36 cellular contexts compared by ENCODE assay signal in genomic region chr15:23083115-23083514, GRCh38. TPM values are rescaled to one million over a fixed set of nuclear protein-coding genes. Genes with fewer than 3 reads are reported as not detected.
"Had no signal": no experiment of that assay in that cellular context is flagged by ENCODE, and none has a peak within 500 bp of the region (broad histone marks: within the 10 kb centered on the region; RNA-seq: fewer than 3 reads in every experiment).

No MANE protein-coding gene starts in this region.

- H3K36me3 Mint-ChIP-seq: activated CD4-positive, alpha-beta memory T cell treated with anti-CD3 and anti-CD28 coated beads for 36 hours; activated naive CD4-positive, alpha-beta T cell treated with anti-CD3 and anti-CD28 coated beads, Interleukin-2, amount 10 ng/mL, durations not matched to agents 7 days and 5 days; activated naive CD4-positive, alpha-beta T cell treated with anti-CD3 and anti-CD28 coated beads, Interleukin-2, amount 50 U/mL, for 72 hours; activated naive CD8-positive, alpha-beta T cell treated with anti-CD3 and anti-CD28 coated beads, Interleukin-2, amount 10 ng/mL, durations not matched to agents 7 days and 5 days; brain had no signal

- H3K27me3 ChIP-seq: ascending aorta, breast epithelium, cardiac muscle cell, colonic mucosa, esophagus squamous epithelium, gastroesophageal sphincter, heart right ventricle had no signal

- H3K9me3 Mint-ChIP-seq: activated CD4-positive, alpha-beta memory T cell treated with anti-CD3 and anti-CD28 coated beads for 36 hours; activated CD4-positive, alpha-beta T cell treated with anti-CD3 and anti-CD28 coated beads, Interleukin-2, amount 10 ng/mL, durations not matched to agents 24 days and 14 days; activated naive CD4-positive, alpha-beta T cell treated with anti-CD3 and anti-CD28 coated beads, Interleukin-2, amount 10 ng/mL, durations not matched to agents 7 days and 5 days; activated naive CD4-positive, alpha-beta T cell treated with anti-CD3 and anti-CD28 coated beads, Interleukin-2, amount 50 U/mL, for 72 hours; activated naive CD8-positive, alpha-beta T cell treated with anti-CD3 and anti-CD28 coated beads, Interleukin-2, amount 10 ng/mL, durations not matched to agents 7 days and 5 days; activated T-cell treated with anti-CD3 and anti-CD28 coated beads, Interleukin-2, amount 50 U/mL, for 24 hours; activated T-cell treated with anti-CD3 and anti-CD28 coated beads, Interleukin-2, amount 50 U/mL, for 72 hours; brain; T-helper 2 cell treated with Interferon-gamma antibody and Interleukin-4, amounts not matched to agents 5 μg/mL and 100 μg/mL, for 36 hours had no signal

- ATAC-seq: activated CD4-positive, alpha-beta T cell treated with anti-CD3 and anti-CD28 coated beads for 36 hours; activated CD8-positive, alpha-beta T cell treated with anti-CD3 and anti-CD28 coated beads, Interleukin-2, amount 10 ng/mL, durations not matched to agents 7 days and 5 days; activated naive CD4-positive, alpha-beta T cell treated with anti-CD3 and anti-CD28 coated beads, Interleukin-2, amount 50 U/mL, for 72 hours; activated T-cell treated with anti-CD3 and anti-CD28 coated beads, Interleukin-2, amount 50 U/mL, for 72 hours; gastroesophageal sphincter; heart right ventricle; T-helper 17 cell had no signal

- H3K9me3 ChIP-seq: ascending aorta, breast epithelium, colonic mucosa, esophagus squamous epithelium, gastroesophageal sphincter, heart right ventricle had no signal

- DNase-seq: activated CD4-positive, alpha-beta memory T cell treated with anti-CD3 and anti-CD28 coated beads for 36 hours; activated CD4-positive, alpha-beta T cell treated with anti-CD3 and anti-CD28 coated beads for 36 hours; activated CD4-positive, alpha-beta T cell treated with anti-CD3 and anti-CD28 coated beads, Interleukin-2, amount 10 ng/mL, durations not matched to agents 24 days and 14 days; activated CD4-positive, CD25-positive, alpha-beta regulatory T cell; activated CD4-positive, CD25-positive, alpha-beta regulatory T cell treated with anti-CD3 and anti-CD28 coated beads, Interleukin-2, amount 50 U/mL, for 72 hours; activated CD8-positive, alpha-beta memory T cell treated with anti-CD3 and anti-CD28 coated beads, Interleukin-2, amount 50 U/mL, for 48 hours; activated CD8-positive, alpha-beta T cell treated with anti-CD3 and anti-CD28 coated beads, Interleukin-2, amount 10 ng/mL, durations not matched to agents 7 days and 5 days; activated gamma-delta T cell; activated naive CD4-positive, alpha-beta T cell; activated naive CD4-positive, alpha-beta T cell treated with anti-CD3 and anti-CD28 coated beads, Interleukin-2, amount 10 ng/mL, durations not matched to agents 7 days and 5 days; activated naive CD8-positive, alpha-beta T cell treated with anti-CD3 and anti-CD28 coated beads, Interleukin-2, amount 10 ng/mL, durations not matched to agents 7 days and 5 days; activated T-cell treated with anti-CD3 and anti-CD28 coated beads for 4 hours; activated T-cell treated with anti-CD3 and anti-CD28 coated beads, Interleukin-2, amount 50 U/mL, for 24 hours; activated T-cell treated with anti-CD3 and anti-CD28 coated beads, Interleukin-2, amount 50 U/mL, for 72 hours; central memory CD4-positive, alpha-beta T cell; cerebellar nuclear complex; colonic mucosa; effector CD8-positive, alpha-beta T cell; esophagus squamous epithelium; foreskin melanocyte; heart right ventricle; T-helper 17 cell; T1000 had no signal

- H3K27me3 Mint-ChIP-seq: activated CD4-positive, alpha-beta memory T cell treated with anti-CD3 and anti-CD28 coated beads for 36 hours; activated CD4-positive, alpha-beta T cell treated with anti-CD3 and anti-CD28 coated beads for 36 hours; activated naive CD4-positive, alpha-beta T cell treated with anti-CD3 and anti-CD28 coated beads, Interleukin-2, amount 10 ng/mL, durations not matched to agents 7 days and 5 days; activated T-cell treated with anti-CD3 and anti-CD28 coated beads, Interleukin-2, amount 50 U/mL, for 24 hours had no signal

- H3K36me3 ChIP-seq: ascending aorta, breast epithelium, cardiac muscle cell, colonic mucosa, esophagus squamous epithelium, gastroesophageal sphincter, heart right ventricle had no signal

- H3K4me1 Mint-ChIP-seq: activated CD4-positive, alpha-beta T cell treated with anti-CD3 and anti-CD28 coated beads for 36 hours; activated CD4-positive, alpha-beta T cell treated with anti-CD3 and anti-CD28 coated beads, Interleukin-2, amount 10 ng/mL, durations not matched to agents 24 days and 14 days; activated naive CD4-positive, alpha-beta T cell treated with anti-CD3 and anti-CD28 coated beads, Interleukin-2, amount 10 ng/mL, durations not matched to agents 7 days and 5 days; activated naive CD8-positive, alpha-beta T cell treated with anti-CD3 and anti-CD28 coated beads, Interleukin-2, amount 10 ng/mL, durations not matched to agents 7 days and 5 days; brain had no signal

- H3K27ac Mint-ChIP-seq: activated CD4-positive, alpha-beta memory T cell treated with anti-CD3 and anti-CD28 coated beads for 36 hours; activated CD4-positive, alpha-beta T cell treated with anti-CD3 and anti-CD28 coated beads for 36 hours; activated CD4-positive, alpha-beta T cell treated with anti-CD3 and anti-CD28 coated beads, Interleukin-2, amount 10 ng/mL, durations not matched to agents 24 days and 14 days; activated CD8-positive, alpha-beta T cell treated with anti-CD3 and anti-CD28 coated beads, Interleukin-2, amount 10 ng/mL, durations not matched to agents 7 days and 5 days; activated naive CD4-positive, alpha-beta T cell treated with anti-CD3 and anti-CD28 coated beads, Interleukin-2, amount 10 ng/mL, durations not matched to agents 7 days and 5 days; activated naive CD4-positive, alpha-beta T cell treated with anti-CD3 and anti-CD28 coated beads, Interleukin-2, amount 50 U/mL, for 72 hours; activated naive CD8-positive, alpha-beta T cell treated with anti-CD3 and anti-CD28 coated beads, Interleukin-2, amount 10 ng/mL, durations not matched to agents 7 days and 5 days; activated T-cell treated with anti-CD3 and anti-CD28 coated beads, Interleukin-2, amount 50 U/mL, for 24 hours; activated T-cell treated with anti-CD3 and anti-CD28 coated beads, Interleukin-2, amount 50 U/mL, for 72 hours; brain; T-helper 17 cell; T-helper 2 cell treated with Interferon-gamma antibody and Interleukin-4, amounts not matched to agents 5 μg/mL and 100 μg/mL, for 36 hours had no signal

- H3K4me3 Mint-ChIP-seq: activated CD4-positive, alpha-beta memory T cell treated with anti-CD3 and anti-CD28 coated beads for 36 hours; activated CD4-positive, alpha-beta T cell treated with anti-CD3 and anti-CD28 coated beads for 36 hours; activated CD4-positive, alpha-beta T cell treated with anti-CD3 and anti-CD28 coated beads, Interleukin-2, amount 10 ng/mL, durations not matched to agents 24 days and 14 days; activated CD8-positive, alpha-beta T cell treated with anti-CD3 and anti-CD28 coated beads, Interleukin-2, amount 10 ng/mL, durations not matched to agents 7 days and 5 days; activated naive CD4-positive, alpha-beta T cell treated with anti-CD3 and anti-CD28 coated beads, Interleukin-2, amount 10 ng/mL, durations not matched to agents 7 days and 5 days; activated naive CD8-positive, alpha-beta T cell treated with anti-CD3 and anti-CD28 coated beads, Interleukin-2, amount 10 ng/mL, durations not matched to agents 7 days and 5 days; activated T-cell treated with anti-CD3 and anti-CD28 coated beads, Interleukin-2, amount 50 U/mL, for 24 hours; activated T-cell treated with anti-CD3 and anti-CD28 coated beads, Interleukin-2, amount 50 U/mL, for 72 hours; brain; T-helper 17 cell; T-helper 2 cell treated with Interferon-gamma antibody and Interleukin-4, amounts not matched to agents 5 μg/mL and 100 μg/mL, for 36 hours had no signal

- H3K4me3 ChIP-seq: ascending aorta, breast epithelium, cardiac muscle cell, colonic mucosa, esophagus squamous epithelium, gastroesophageal sphincter, heart right ventricle had no signal

RNA-seq across cellular contexts. Expression of gene GOLGA6L1, which starts 53.5 kb away (rescaled TPM):
- total RNA-seq: activated CD4-positive, alpha-beta memory T cell treated with anti-CD3 and anti-CD28 coated beads for 36 hours; activated CD4-positive, alpha-beta T cell treated with anti-CD3 and anti-CD28 coated beads for 36 hours; activated CD4-positive, alpha-beta T cell treated with anti-CD3 and anti-CD28 coated beads, Interleukin-2, amount 10 ng/mL, durations not matched to agents 24 days and 14 days; activated CD8-positive, alpha-beta memory T cell treated with anti-CD3 and anti-CD28 coated beads for 36 hours; activated CD8-positive, alpha-beta T cell treated with anti-CD3 and anti-CD28 coated beads, Interleukin-2, amount 10 ng/mL, durations not matched to agents 7 days and 5 days; activated naive CD4-positive, alpha-beta T cell treated with anti-CD3 and anti-CD28 coated beads, Interleukin-2, amount 50 U/mL, for 72 hours; activated naive CD8-positive, alpha-beta T cell treated with anti-CD3 and anti-CD28 coated beads, Interleukin-2, amount 10 ng/mL, durations not matched to agents 7 days and 5 days; activated T-cell treated with anti-CD3 and anti-CD28 coated beads, Interleukin-2, amount 50 U/mL, for 72 hours; ascending aorta; breast epithelium; cardiac muscle cell; colonic mucosa; dermis microvascular lymphatic vessel endothelial cell; endothelial cell of umbilical vein; esophagus squamous epithelium; fibroblast of lung; fibroblast of villous mesenchyme; gastroesophageal sphincter; glomerular endothelial cell; heart right ventricle; T-helper 17 cell had no signal
